In genomic region chr5:157860898-157861894, GRCh38 we compare ENCODE assay signal across 8 cellular contexts. TPM values are rescaled to one million over a fixed set of nuclear protein-coding genes. Genes with fewer than 3 reads are reported as not detected.
A peak's percentile ranks its signal among the peaks of the same experiment; 100 is the strongest.
DNase-seq lines count a peak whose midpoint lies in the region; ATAC-seq and TF ChIP-seq lines count a peak whose summit lies in the region.

No MANE protein-coding gene starts in this region.

- peak overlapping the region; percentile 65 for H3K27ac Mint-ChIP-seq in activated CD8-positive, alpha-beta memory T cell treated with anti-CD3 and anti-CD28 coated beads, Interleukin-2, amount 10 ng/mL, durations not matched to agents 7 days and 5 days

- H3K27ac ChIP-seq in OCI-LY7 (ENCODE audit: low read depth, low read length, poor library complexity, severe bottlenecking) (peak overlapping the region; percentile 97), parathyroid adenoma (peak overlapping the region; percentile 69), ascending aorta (no peak overlapping the region)

- DNase-seq in activated CD8-positive, alpha-beta memory T cell treated with anti-CD3 and anti-CD28 coated beads, Interleukin-2, amount 10 ng/mL, durations not matched to agents 7 days and 5 days = no peak
- DNase-seq in activated CD8-positive, alpha-beta memory T cell treated with anti-CD3 and anti-CD28 coated beads, Interleukin-2, amount 50 U/mL, for 48 hours = no peak
- DNase-seq in OCI-LY7 (ENCODE audit: low spot score) (peak; percentile 85), cardiac septum (ENCODE audit: low spot score) (no peak), ascending aorta (ENCODE audit: low spot score in 2 of 2) (no peak)
- no peak for DNase-seq in stimulated activated naive CD4-positive, alpha-beta T cell treated with Interleukin-2 at 50 U/mL for 16 hours (lab: John Stamatoyannopoulos, UW)

- no peaks in the 10 kb centered on the region for H3K9me3 Mint-ChIP-seq in activated CD8-positive, alpha-beta memory T cell treated with anti-CD3 and anti-CD28 coated beads, Interleukin-2, amount 10 ng/mL, durations not matched to agents 7 days and 5 days (ENCODE audit: low read depth)

- H3K36me3 Mint-ChIP-seq in activated CD8-positive, alpha-beta memory T cell treated with anti-CD3 and anti-CD28 coated beads, Interleukin-2, amount 10 ng/mL, durations not matched to agents 7 days and 5 days = peaks cover 9% of the 10 kb centered on the region

- intact Hi-C loops in OCI-LY7 (cut with micrococcal nuclease; ENCODE audit: unreplicated experiment) = loop anchor here (1.0 to 2.0 kb wide), 6 partner anchors 31 to 87 kb away; no protein-coding TSS in a partner anchor
- intact Hi-C loops in cardiac septum (cut with DNase I) = no loop called here
- intact Hi-C loops in ascending aorta (cut with DNase I) = no loop called here

- ATAC-seq in activated CD8-positive, alpha-beta memory T cell treated with anti-CD3 and anti-CD28 coated beads, Interleukin-2, amount 10 ng/mL, durations not matched to agents 7 days and 5 days = no peak
- ATAC-seq in HG02678 (IDR thresholded peaks at IDR 0.05; ENCODE audit: unreplicated experiment) = peak; percentile 70

- H2AFZ ChIP-seq in OCI-LY7 (ENCODE audit: low read length) (peak overlapping the region; percentile 1; the same call in 1 of the 2 replicates), parathyroid adenoma (peak overlapping the region; percentile 74)

- no peaks in the 10 kb centered on the region for H3K9me2 ChIP-seq in OCI-LY7 (ENCODE audit: insufficient read depth, low read length)

- CTCF ChIA-PET in activated CD8-positive, alpha-beta memory T cell treated with anti-CD3 and anti-CD28 coated beads, Interleukin-2, amount 10 ng/mL, durations not matched to agents 7 days and 5 days (lab: Charles Lee) = interaction anchor here (0.8 to 1.2 kb wide), 5 partner anchors 18 to 131 kb away, joined by 3 to 4 read pairs (median 3); no protein-coding TSS in a partner anchor
- CTCF ChIA-PET in OCI-LY7 (lab: Charles Lee; ENCODE audit: unreplicated experiment) = interaction anchor here (0.6 to 1.1 kb wide), 2 partner anchors 35 to 51 kb away, joined by 3 to 4 read pairs; no protein-coding TSS in a partner anchor

- no peak overlapping the region for H3K9ac ChIP-seq in parathyroid adenoma

- peaks cover 18% of the 10 kb centered on the region for H3K36me3 ChIP-seq in OCI-LY7 (ENCODE audit: insufficient read depth, low read length)
- H3K36me3 ChIP-seq in parathyroid adenoma (ENCODE audit: control insufficient read depth, insufficient read depth, low read length) = no peaks in the 10 kb centered on the region
- no peaks in the 10 kb centered on the region for H3K36me3 ChIP-seq in ascending aorta

- no peaks in the 10 kb centered on the region for H3K27me3 ChIP-seq in parathyroid adenoma (ENCODE audit: control insufficient read depth, insufficient read depth, low read length)
- no peaks in the 10 kb centered on the region for H3K27me3 ChIP-seq in ascending aorta

- POLR2A ChIA-PET in OCI-LY7 (lab: Charles Lee) = interaction anchor here (0.5 to 4.9 kb wide), 23 partner anchors 10 to 106 kb away, joined by 3 to 34 read pairs (median 4); no protein-coding TSS in a partner anchor

- H3K4me3 ChIP-seq in OCI-LY7 (ENCODE audit: low read depth, low read length, poor library complexity, severe bottlenecking) (peak overlapping the region; percentile 41), parathyroid adenoma (ENCODE audit: low read depth, low read length) (peak overlapping the region; percentile 38), ascending aorta (no peak overlapping the region)

- no peaks in the 10 kb centered on the region for H3K27me3 Mint-ChIP-seq in activated CD8-positive, alpha-beta memory T cell treated with anti-CD3 and anti-CD28 coated beads, Interleukin-2, amount 10 ng/mL, durations not matched to agents 7 days and 5 days

- no peaks in the 10 kb centered on the region for H3K9me3 ChIP-seq in OCI-LY7 (ENCODE audit: low read length)
- no peaks in the 10 kb centered on the region for H3K9me3 ChIP-seq in parathyroid adenoma (ENCODE audit: control insufficient read depth, low read length)
- H3K9me3 ChIP-seq in ascending aorta = no peaks in the 10 kb centered on the region

- H3K4me1 ChIP-seq in OCI-LY7 (ENCODE audit: insufficient read depth, low read length, poor library complexity, severe bottlenecking) (peaks cover 72% of the 10 kb centered on the region), parathyroid adenoma (peaks cover 14% of the 10 kb centered on the region), ascending aorta (peaks cover 0 to 18% of the 10 kb centered on the region in 2 donors)

- peaks cover 38% of the 10 kb centered on the region for H3K4me1 Mint-ChIP-seq in activated CD8-positive, alpha-beta memory T cell treated with anti-CD3 and anti-CD28 coated beads, Interleukin-2, amount 10 ng/mL, durations not matched to agents 7 days and 5 days

- TF ChIP-seq CTCF in OCI-LY7 (conservative IDR thresholded peaks at IDR 0.05; ENCODE audit: low read length) (no peak), parathyroid adenoma (IDR thresholded peaks at IDR 0.05) (no peak), ascending aorta (IDR thresholded peaks at IDR 0.05) (no peak)

- H3K79me2 ChIP-seq in OCI-LY7 (ENCODE audit: insufficient read depth, low read depth, low read length) (peaks cover 27% of the 10 kb centered on the region), parathyroid adenoma (peaks cover 15% of the 10 kb centered on the region)

- H3K4me2 ChIP-seq in OCI-LY7 (ENCODE audit: low read length) = peak overlapping the region; percentile 72
- H3K4me2 ChIP-seq in parathyroid adenoma (ENCODE audit: low read length) = peak overlapping the region; percentile 71

- no TSS peak for BruUV-seq in OCI-LY7 (replicated peaks; lab: Mats Ljungman, UMichigan)

- H3K4me3 Mint-ChIP-seq in activated CD8-positive, alpha-beta memory T cell treated with anti-CD3 and anti-CD28 coated beads, Interleukin-2, amount 10 ng/mL, durations not matched to agents 7 days and 5 days = no peak overlapping the region

- H4K20me1 ChIP-seq in OCI-LY7 (ENCODE audit: insufficient read depth, low read length) = peaks cover 22% of the 10 kb centered on the region; the same call in 1 of the 2 replicates

RNA-seq across cellular contexts. Expression of gene CLINT1, which starts 2.3 kb away (rescaled TPM):
- total RNA-seq in activated CD8-positive, alpha-beta memory T cell treated with anti-CD3 and anti-CD28 coated beads, Interleukin-2, amount 10 ng/mL, durations not matched to agents 7 days and 5 days = 10 to 100 TPM; 48.4 to 56.6 TPM
- total RNA-seq in OCI-LY7 (2014; rRNA removed; shearing (Covaris generic)) = 86.1 and 107 TPM in 2 replicates
- total RNA-seq in OCI-LY7 (2022) = 120 and 135 TPM in 2 replicates
- total RNA-seq in cardiac septum = 53.0 TPM
- 16.4 TPM for total RNA-seq in ascending aorta

Comparison
In these comparisons a context has a peak if more than half of its experiments do, and no peak if none do; other contexts are left out.
1. H3K27ac ChIP-seq: peak in OCI-LY7 (single experiment) and parathyroid adenoma (single experiment); none in ascending aorta (0 of 2).
2. H3K4me3 ChIP-seq: peak in OCI-LY7 (single experiment) and parathyroid adenoma (single experiment); none in ascending aorta (0 of 2).